ENCODE assay signal across 16 cellular contexts in genomic region chrX:13498220-13498619, GRCh38.
"Had no signal": no experiment of that assay in that cellular context is flagged by ENCODE, and none has a peak within 500 bp of the region (broad histone marks: within the 10 kb centered on the region; RNA-seq: fewer than 3 reads in every experiment).

No MANE protein-coding gene starts in this region.

- DNase-seq: effector memory CD8-positive, alpha-beta T cell; gastrocnemius medialis; heart right ventricle; hypothalamus; mammary epithelial cell; naive thymus-derived CD4-positive, alpha-beta T cell; nephron progenitor cell; retina; right lobe of liver; stimulated activated CD4-positive, alpha-beta T cell treated with anti-CD3 and anti-CD28 coated beads, Interleukin-1b, Interleukin-23, amount 100 ng/mL, for 48 hours; stimulated activated CD4-positive, alpha-beta T cell treated with anti-CD3 and anti-CD28 coated beads, Interleukin-4, amount 100 ng/mL, for 24 hours; tibial artery; upper lobe of left lung; uterus had no signal

- H3K36me3 ChIP-seq: esophagus muscularis mucosa, gastrocnemius medialis, heart right ventricle, prostate gland, right lobe of liver, tibial artery, upper lobe of left lung, uterus had no signal

- H3K27me3 ChIP-seq: esophagus muscularis mucosa, gastrocnemius medialis, right lobe of liver, tibial artery, upper lobe of left lung, uterus had no signal

- H3K4me3 ChIP-seq: esophagus muscularis mucosa, gastrocnemius medialis, heart right ventricle, prostate gland, right lobe of liver, tibial artery, upper lobe of left lung, uterus had no signal

- H3K9me3 ChIP-seq: esophagus muscularis mucosa, gastrocnemius medialis, heart right ventricle, prostate gland, right lobe of liver, tibial artery, upper lobe of left lung, uterus had no signal
